ENCODE assay signal across 16 cellular contexts in genomic region chr3:62672270-62672987, GRCh38.
DNase-seq lines count a peak whose midpoint lies in the region; ATAC-seq and TF ChIP-seq lines count a peak whose summit lies in the region.
"Had no signal": no experiment of that assay in that cellular context is flagged by ENCODE, and none has a peak within 500 bp of the region (broad histone marks: within the 10 kb centered on the region; RNA-seq: fewer than 3 reads in every experiment).

No MANE protein-coding gene starts in this region.

- H3K4me3 ChIP-seq in right atrium auricular region (no peak overlapping the region), right cardiac atrium (ENCODE audit: low read length) (no peak overlapping the region)
- H3K4me3 ChIP-seq: vagina had no signal

- H3K27ac ChIP-seq in right atrium auricular region (peak overlapping the region; percentile 24 to 58), right cardiac atrium (ENCODE audit: low read length) (peak overlapping the region; percentile 91)
- H3K27ac ChIP-seq: vagina had no signal

- no peaks in the 10 kb centered on the region for H3K36me3 ChIP-seq in right atrium auricular region
- H3K36me3 ChIP-seq: vagina had no signal

- H3K9me3 ChIP-seq in right atrium auricular region = no peaks in the 10 kb centered on the region
- H3K9me3 ChIP-seq in right cardiac atrium (ENCODE audit: control insufficient read depth, low read length) = no peaks in the 10 kb centered on the region
- H3K9me3 ChIP-seq: vagina had no signal

- intact Hi-C loops in Right ventricle myocardium superior (cut with DNase I) (no loop called here), right cardiac atrium (cut with DNase I) (no loop called here)

- H3K4me1 ChIP-seq in right atrium auricular region (peaks cover 0 to 33% of the 10 kb centered on the region in 2 donors), right cardiac atrium (ENCODE audit: control insufficient read depth, insufficient read depth, low read length) (no peaks in the 10 kb centered on the region)
- H3K4me1 ChIP-seq: vagina had no signal

- ATAC-seq in Right ventricle myocardium superior (ENCODE audit: poor library complexity) (no peak), HG02571 (IDR thresholded peaks at IDR 0.05; ENCODE audit: unreplicated experiment) (peak; percentile 67), HG03342 (IDR thresholded peaks at IDR 0.05; ENCODE audit: unreplicated experiment) (peak; percentile 91), right cardiac atrium (peak; percentile 67 to 77)
- ATAC-seq: stimulated activated naive CD8-positive, alpha-beta T cell treated with anti-CD3 and anti-CD28 coated beads, Interleukin-15, Interleukin-2, amounts not matched to agents 100 U/mL and 50 U/mL, for 24 hours had no signal

- H3K27me3 ChIP-seq in right atrium auricular region (no peaks in the 10 kb centered on the region), right cardiac atrium (ENCODE audit: control insufficient read depth, insufficient read depth) (no peaks in the 10 kb centered on the region)
- H3K27me3 ChIP-seq: vagina had no signal

- 32% methylated on average over 10 of the region's 10 CpGs for WGBS in right cardiac atrium

- DNase-seq in right atrium auricular region (ENCODE audit: low spot score) = no peak
- no peak for DNase-seq in Right ventricle myocardium superior
- DNase-seq in right cardiac atrium = no peak
- DNase-seq in NCI-H446 treated with DMSO at 0.1 percent for 48 hours (lab: John Stamatoyannopoulos, UW) = no peak
- DNase-seq in AG20443 (ENCODE audit: low spot score) = no peak
- DNase-seq in activated CD4-positive, alpha-beta T cell treated with anti-CD3 and anti-CD28 coated beads for 1 hour = no peak
- DNase-seq: ACHN; activated CD8-positive, alpha-beta memory T cell treated with anti-CD3 and anti-CD28 coated beads for 24 hours; activated naive CD4-positive, alpha-beta T cell treated with anti-CD3 and anti-CD28 coated beads for 36 hours; caudate nucleus; head of caudate nucleus; retina; stimulated activated naive CD8-positive, alpha-beta T cell treated with anti-CD3 and anti-CD28 coated beads, Interleukin-15, Interleukin-2, amounts not matched to agents 100 U/mL and 50 U/mL, for 24 hours had no signal

- TF ChIP-seq CTCF in right atrium auricular region (IDR thresholded peaks at IDR 0.05) = no peak
